1 cellular context compared by ENCODE assay signal in the genomic region with DNA sequence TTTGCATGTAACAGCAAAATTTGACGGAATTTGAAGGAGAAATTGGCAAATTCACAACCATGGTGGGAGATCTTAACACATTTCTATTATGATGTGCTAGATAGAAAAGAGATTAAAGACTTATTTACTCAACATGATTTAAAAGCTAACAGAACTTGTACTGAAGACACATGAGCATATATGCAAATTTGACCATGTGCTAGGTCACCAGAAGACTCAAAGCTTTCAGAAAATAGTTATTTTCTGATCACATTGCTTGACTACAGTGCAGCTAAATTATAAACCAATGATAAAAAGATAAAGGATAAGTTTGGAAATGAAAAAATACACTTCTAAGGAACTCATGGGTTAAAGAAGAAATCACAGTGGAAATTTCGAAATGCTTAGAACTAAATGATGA.
A peak's percentile ranks its signal among the peaks of the same experiment; 100 is the strongest.
TF ChIP-seq lines count a peak whose summit lies in the region.

No MANE protein-coding gene starts in this region.

TF ChIP-seq in GM12878, 131 proteins besides CTCF, POLR2A, EP300 and RAD21:
- TF ChIP-seq STAT3 (IDR thresholded peaks at IDR 0.05; ENCODE audit: low read depth, low read length) (no peak), MAX (IDR thresholded peaks at IDR 0.05; ENCODE audit: low read depth, low read length) (no peak), E2F8 (IDR thresholded peaks at IDR 0.05; ENCODE audit: low read depth, partially characterized antibody) (no peak), GATAD2B (conservative IDR thresholded peaks at IDR 0.05; ENCODE audit: low read depth) (no peak), RAD51 (IDR thresholded peaks at IDR 0.05) (peak; percentile 55; the same call in 1 of the 2 replicates), NFIC (IDR thresholded peaks at IDR 0.05; ENCODE audit: low read depth, low read length) (peak; percentile 21; the same call in 1 of the 2 replicates), POU2F2 (IDR thresholded peaks at IDR 0.05; ENCODE audit: borderline replicate concordance, low read depth, low read length) (peak; percentile 92)
